Comparison of ENCODE assay signal across 10 cellular contexts in the genomic region with DNA sequence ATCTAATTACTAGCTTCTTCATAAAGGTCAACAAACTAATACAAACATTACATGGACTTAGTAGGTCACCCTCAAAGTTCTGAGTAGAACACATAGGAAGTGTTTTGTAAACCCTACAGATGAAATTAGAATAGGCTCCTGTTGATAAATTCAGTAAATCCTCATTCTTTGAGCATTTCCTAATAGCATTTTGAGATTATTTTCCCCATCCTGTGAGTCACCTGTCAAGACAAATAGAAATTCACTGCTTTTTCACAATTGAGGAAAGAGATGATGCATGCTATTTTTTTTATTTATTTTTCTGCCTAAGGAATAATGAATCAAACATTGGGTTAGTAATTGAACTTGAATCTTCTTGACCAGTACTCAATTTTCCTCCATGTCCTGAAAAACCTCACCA.
"Had no signal": no experiment of that assay in that cellular context is flagged by ENCODE, and none has a peak within 500 bp of the region (broad histone marks: within the 10 kb centered on the region; RNA-seq: fewer than 3 reads in every experiment).

No MANE protein-coding gene starts in this region.

- H3K9me3 Mint-ChIP-seq: GM23338, H9 had no signal

- H2AFZ ChIP-seq: GM23338 had no signal

- ATAC-seq: GM23338, HepG2 had no signal

- H3K36me3 Mint-ChIP-seq: IgD-negative memory B cell had no signal

- H3K27me3 Mint-ChIP-seq: IgD-negative memory B cell had no signal

- DNase-seq: H9, HCEC 1CT, KBM-7 had no signal

- H3K27ac ChIP-seq: HL-60, KMS-11 had no signal

- H3K4me3 Mint-ChIP-seq: GM23338, H9, IgD-negative memory B cell had no signal

- H3K4me1 Mint-ChIP-seq: IgD-negative memory B cell had no signal

- H3K27ac Mint-ChIP-seq: GM23338, H9, IgD-negative memory B cell had no signal

- H3K9ac ChIP-seq: KMS-11 had no signal

- H3K4me3 ChIP-seq: GM23338 had no signal

- FAIRE-seq: H1, H54, HepG2 had no signal

- H3K4me2 ChIP-seq: GM23338, KMS-11 had no signal
